ENCODE assay signal across 16 cellular contexts in genomic region chr15:57571725-57572124, GRCh38. TPM values are rescaled to one million over a fixed set of nuclear protein-coding genes. Genes with fewer than 3 reads are reported as not detected.
A peak's percentile ranks its signal among the peaks of the same experiment; 100 is the strongest.
DNase-seq lines count a peak whose midpoint lies in the region; ATAC-seq and TF ChIP-seq lines count a peak whose summit lies in the region.
"Had no signal": no experiment of that assay in that cellular context is flagged by ENCODE, and none has a peak within 500 bp of the region (broad histone marks: within the 10 kb centered on the region; RNA-seq: fewer than 3 reads in every experiment).

No MANE protein-coding gene starts in this region.

- peaks cover 27% of the 10 kb centered on the region for H3K4me1 Mint-ChIP-seq in MCF 10A (ENCODE audit: insufficient read depth, unreplicated experiment)
- H3K4me1 Mint-ChIP-seq in natural killer cell: no peaks in the 10 kb centered on the region
- H3K4me1 Mint-ChIP-seq: CD8-positive, alpha-beta memory T cell had no signal

- DNase-seq in MCF 10A (ENCODE audit: unreplicated experiment) (no peak), breast epithelium (ENCODE audit: low spot score in 2 of 2) (no peak), RWPE1 (ENCODE audit: low spot score) (no peak), foreskin keratinocyte (no peak), NCI-H1436 treated with DMSO at 0.1 percent for 48 hours (lab: John Stamatoyannopoulos, UW) (no peak), natural killer cell (no peak), NCI-H1048 (lab: John Stamatoyannopoulos, UW) (no peak)
- DNase-seq: AML-193; Caco-2; CD8-positive, alpha-beta memory T cell; GF-D8 had no signal

- H3K4me3 ChIP-seq in breast epithelium: no peak overlapping the region
- H3K4me3 ChIP-seq: BLaER1, GM23248 had no signal

- H3K27ac Mint-ChIP-seq in MCF 10A (ENCODE audit: low read depth, unreplicated experiment) (peak overlapping the region; percentile 89), natural killer cell (no peak overlapping the region)
- H3K27ac Mint-ChIP-seq: CD8-positive, alpha-beta memory T cell; IgD-negative memory B cell had no signal

- no peaks in the 10 kb centered on the region for H3K4me1 ChIP-seq in breast epithelium
- peaks cover 14% of the 10 kb centered on the region for H3K4me1 ChIP-seq in foreskin keratinocyte
- H3K4me1 ChIP-seq: Caco-2 had no signal

- H3K9me3 ChIP-seq in breast epithelium: no peaks in the 10 kb centered on the region
- H3K9me3 ChIP-seq: BLaER1, Caco-2 had no signal

- POLR2A ChIA-PET in MCF 10A (lab: Yijun Ruan, JAX) (interaction anchor here (1.0 to 2.1 kb wide), 5 partner anchors 19 to 1069 kb away, joined by 3 to 26 read pairs (median 5); partner anchors contain the start of gene POLR2M), RWPE1 (lab: Yijun Ruan, JAX; ENCODE audit: low non-redundant PET) (no interaction called here)

- H3K9me3 Mint-ChIP-seq in MCF 10A (ENCODE audit: unreplicated experiment): no peaks in the 10 kb centered on the region
- no peaks in the 10 kb centered on the region for H3K9me3 Mint-ChIP-seq in natural killer cell
- H3K9me3 Mint-ChIP-seq: CD8-positive, alpha-beta memory T cell had no signal

- TF ChIP-seq CTCF in MCF 10A (IDR thresholded peaks at IDR 0.05; ENCODE audit: unreplicated experiment) (no peak), breast epithelium (IDR thresholded peaks at IDR 0.05) (no peak), RWPE1 (conservative IDR thresholded peaks at IDR 0.05; ENCODE audit: low read depth) (no peak), foreskin keratinocyte (conservative IDR thresholded peaks at IDR 0.05) (no peak), natural killer cell (IDR thresholded peaks at IDR 0.05) (no peak)

- H3K27me3 ChIP-seq in breast epithelium (no peaks in the 10 kb centered on the region), foreskin keratinocyte (no peaks in the 10 kb centered on the region)
- H3K27me3 ChIP-seq: BLaER1 had no signal

- H3K4me3 Mint-ChIP-seq in MCF 10A (ENCODE audit: unreplicated experiment) (no peak overlapping the region), natural killer cell (no peak overlapping the region)
- H3K4me3 Mint-ChIP-seq: CD8-positive, alpha-beta memory T cell; IgD-negative memory B cell had no signal

- no TSS peak for BruUV-seq in MCF 10A (replicated peaks; lab: Mats Ljungman, UMichigan)

- intact Hi-C loops in MCF 10A (cut with micrococcal nuclease): no loop called here
- intact Hi-C loops in breast epithelium (cut with DNase I; ENCODE audit: low total_unique reads): no loop called here
- intact Hi-C loops in natural killer cell (cut with micrococcal nuclease): no loop called here

- no peaks in the 10 kb centered on the region for H3K27me3 Mint-ChIP-seq in MCF 10A (ENCODE audit: insufficient read depth, unreplicated experiment)
- peaks cover 18 to 29% of the 10 kb centered on the region in 2 donors for H3K27me3 Mint-ChIP-seq in natural killer cell (ENCODE audit: low read depth in 2 of 2)

- CTCF ChIA-PET in MCF 10A (lab: Yijun Ruan, JAX) (interaction anchor here (0.9 to 1.1 kb wide), 4 partner anchors 10 to 610 kb away, joined by 3 to 8 read pairs (median 4); no protein-coding TSS in a partner anchor), RWPE1 (lab: Yijun Ruan, JAX) (no interaction called here)

- ATAC-seq in foreskin keratinocyte: no peak
- no peak for ATAC-seq in natural killer cell
- no peak for ATAC-seq in GM19397 (IDR thresholded peaks at IDR 0.05; ENCODE audit: unreplicated experiment)

- H3K36me3 Mint-ChIP-seq in MCF 10A (ENCODE audit: insufficient read depth, unreplicated experiment) (no peaks in the 10 kb centered on the region), natural killer cell (no peaks in the 10 kb centered on the region)
- H3K36me3 Mint-ChIP-seq: CD8-positive, alpha-beta memory T cell; IgD-negative memory B cell had no signal

- no peak for TF ChIP-seq POLR2A in breast epithelium (IDR thresholded peaks at IDR 0.05)

- H3K36me3 ChIP-seq in breast epithelium: no peaks in the 10 kb centered on the region
- H3K36me3 ChIP-seq: BLaER1 had no signal

- H3K27ac ChIP-seq in breast epithelium (no peak overlapping the region), RWPE1 (peak overlapping the region; percentile 87), foreskin keratinocyte (peak overlapping the region; percentile 58)
- H3K27ac ChIP-seq: 22Rv1, BLaER1, GM23248 had no signal

RNA-seq across cellular contexts. Expression of gene MYZAP, which starts 20.0 kb away (rescaled TPM):
- total RNA-seq in MCF 10A (2022) (0.96 and 1.3 TPM in 2 replicates), breast epithelium (10 to 100 TPM; 12.1 to 23.0 (median 16.7) TPM), foreskin keratinocyte (2.9 and 3.5 TPM in 2 replicates), natural killer cell (not detected)
- polyA plus RNA-seq in foreskin keratinocyte: 1.7 and 2.0 TPM in 2 replicates
- total RNA-seq: CD8-positive, alpha-beta memory T cell; GM23248 had no signal
- polyA plus RNA-seq: CD8-positive, alpha-beta memory T cell had no signal

Comparison
In these comparisons a context has a peak if more than half of its experiments do, and no peak if none do; other contexts are left out.
1. H3K27ac ChIP-seq: peak in RWPE1 (single experiment) and foreskin keratinocyte (single experiment); none in breast epithelium (0 of 2).